16 cellular contexts compared by ENCODE assay signal in genomic region chr3:106227068-106227467, GRCh38.
DNase-seq lines count a peak whose midpoint lies in the region; ATAC-seq lines count a peak whose summit lies in the region.
"Had no signal": no experiment of that assay in that cellular context is flagged by ENCODE, and none has a peak within 500 bp of the region (broad histone marks: within the 10 kb centered on the region; RNA-seq: fewer than 3 reads in every experiment).

No MANE protein-coding gene starts in this region.

- CTCF ChIA-PET in activated CD4-positive, alpha-beta T cell treated with anti-CD3 and anti-CD28 coated beads for 36 hours (lab: Charles Lee), result no interaction called here

- peaks cover 31% of the 10 kb centered on the region for H3K9me3 Mint-ChIP-seq in activated CD4-positive, alpha-beta T cell treated with anti-CD3 and anti-CD28 coated beads, Interleukin-2, amount 10 ng/mL, durations not matched to agents 24 days and 14 days
- H3K9me3 Mint-ChIP-seq in activated CD4-positive, alpha-beta T cell treated with anti-CD3 and anti-CD28 coated beads for 36 hours (ENCODE audit: low read depth), result peaks cover 28% of the 10 kb centered on the region
- H3K9me3 Mint-ChIP-seq in effector memory CD8-positive, alpha-beta T cell, result peaks cover 4 to 10% of the 10 kb centered on the region in 2 donors
- peaks cover 13% of the 10 kb centered on the region for H3K9me3 Mint-ChIP-seq in natural killer cell treated with Interleukin-12 subunit alpha and Interleukin-12 subunit beta and Interleukin-15 and Interleukin-18, amount 100 ng/mL, for 72 hours

- H3K4me3 Mint-ChIP-seq in activated CD4-positive, alpha-beta T cell treated with anti-CD3 and anti-CD28 coated beads, Interleukin-2, amount 10 ng/mL, durations not matched to agents 24 days and 14 days, result no peak overlapping the region
- H3K4me3 Mint-ChIP-seq in activated CD4-positive, alpha-beta T cell treated with anti-CD3 and anti-CD28 coated beads for 36 hours, result no peak overlapping the region
- H3K4me3 Mint-ChIP-seq in effector memory CD8-positive, alpha-beta T cell, result no peak overlapping the region
- peak overlapping the region; percentile 22 for H3K4me3 Mint-ChIP-seq in natural killer cell treated with Interleukin-12 subunit alpha and Interleukin-12 subunit beta and Interleukin-15 and Interleukin-18, amount 100 ng/mL, for 72 hours
- H3K4me3 Mint-ChIP-seq: CD14-positive monocyte; CD8-positive, alpha-beta T cell; HFFc6 had no signal

- peak overlapping the region; percentile 10 for H3K27ac Mint-ChIP-seq in activated CD4-positive, alpha-beta T cell treated with anti-CD3 and anti-CD28 coated beads, Interleukin-2, amount 10 ng/mL, durations not matched to agents 24 days and 14 days
- no peak overlapping the region for H3K27ac Mint-ChIP-seq in activated CD4-positive, alpha-beta T cell treated with anti-CD3 and anti-CD28 coated beads for 36 hours
- H3K27ac Mint-ChIP-seq in effector memory CD8-positive, alpha-beta T cell, result peak overlapping the region in 1 of 2 donors; percentile 30
- H3K27ac Mint-ChIP-seq in natural killer cell treated with Interleukin-12 subunit alpha and Interleukin-12 subunit beta and Interleukin-15 and Interleukin-18, amount 100 ng/mL, for 72 hours, result peak overlapping the region; percentile 16 to 50
- H3K27ac Mint-ChIP-seq: CD14-positive monocyte; CD8-positive, alpha-beta T cell; HFFc6 had no signal

- H3K4me1 Mint-ChIP-seq in activated CD4-positive, alpha-beta T cell treated with anti-CD3 and anti-CD28 coated beads, Interleukin-2, amount 10 ng/mL, durations not matched to agents 24 days and 14 days, result peaks cover 39% of the 10 kb centered on the region
- peaks cover 30% of the 10 kb centered on the region for H3K4me1 Mint-ChIP-seq in activated CD4-positive, alpha-beta T cell treated with anti-CD3 and anti-CD28 coated beads for 36 hours
- peaks cover 11 to 18% of the 10 kb centered on the region in 2 donors for H3K4me1 Mint-ChIP-seq in effector memory CD8-positive, alpha-beta T cell (ENCODE audit: low read depth in 2 of 2)
- H3K4me1 Mint-ChIP-seq in natural killer cell treated with Interleukin-12 subunit alpha and Interleukin-12 subunit beta and Interleukin-15 and Interleukin-18, amount 100 ng/mL, for 72 hours (ENCODE audit: low read depth in 2 of 2), result peaks cover 31 to 36% of the 10 kb centered on the region in 2 donors
- H3K4me1 Mint-ChIP-seq: CD14-positive monocyte had no signal

- DNase-seq in activated CD4-positive, alpha-beta T cell treated with anti-CD3 and anti-CD28 coated beads, Interleukin-2, amount 10 ng/mL, durations not matched to agents 24 days and 14 days, result no peak
- no peak for DNase-seq in activated CD4-positive, alpha-beta T cell treated with anti-CD3 and anti-CD28 coated beads for 36 hours
- peak; percentile 41 for DNase-seq in LHCN-M2 (ENCODE audit: low read depth)
- DNase-seq in effector memory CD8-positive, alpha-beta T cell, result no peak
- DNase-seq in natural killer cell treated with Interleukin-12 subunit alpha and Interleukin-12 subunit beta and Interleukin-15 and Interleukin-18, amount 100 ng/mL, for 72 hours (ENCODE audit: low spot score), result no peak
- no peak for DNase-seq in NCI-H774 (lab: John Stamatoyannopoulos, UW)
- no peak for DNase-seq in mucosa of gallbladder (ENCODE audit: low spot score)
- DNase-seq: Caco-2; CD8-positive, alpha-beta T cell; DND-41; GDM1; HCEC 1CT; HFFc6 had no signal

- peaks cover 59% of the 10 kb centered on the region for H3K36me3 Mint-ChIP-seq in activated CD4-positive, alpha-beta T cell treated with anti-CD3 and anti-CD28 coated beads, Interleukin-2, amount 10 ng/mL, durations not matched to agents 24 days and 14 days (ENCODE audit: low read depth)
- H3K36me3 Mint-ChIP-seq in activated CD4-positive, alpha-beta T cell treated with anti-CD3 and anti-CD28 coated beads for 36 hours (ENCODE audit: low read depth), result peaks cover 30% of the 10 kb centered on the region
- H3K36me3 Mint-ChIP-seq in effector memory CD8-positive, alpha-beta T cell (ENCODE audit: insufficient read depth), result no peaks in the 10 kb centered on the region
- H3K36me3 Mint-ChIP-seq in natural killer cell treated with Interleukin-12 subunit alpha and Interleukin-12 subunit beta and Interleukin-15 and Interleukin-18, amount 100 ng/mL, for 72 hours, result peaks cover 38% of the 10 kb centered on the region
- H3K36me3 Mint-ChIP-seq: CD14-positive monocyte; CD8-positive, alpha-beta T cell had no signal

- ATAC-seq in activated CD4-positive, alpha-beta T cell treated with anti-CD3 and anti-CD28 coated beads for 36 hours, result no peak
- peak; percentile 55 for ATAC-seq in effector memory CD8-positive, alpha-beta T cell (replicated peaks)
- ATAC-seq in natural killer cell treated with Interleukin-12 subunit alpha and Interleukin-12 subunit beta and Interleukin-15 and Interleukin-18, amount 100 ng/mL, for 72 hours, result peak in 1 of 2 donors; percentile 33
- ATAC-seq in GM18867 (IDR thresholded peaks at IDR 0.05; ENCODE audit: unreplicated experiment), result no peak
- ATAC-seq: CD8-positive, alpha-beta T cell; HepG2 had no signal

- intact Hi-C loops in activated CD4-positive, alpha-beta T cell treated with anti-CD3 and anti-CD28 coated beads, Interleukin-2, amount 10 ng/mL, durations not matched to agents 24 days and 14 days (cut with micrococcal nuclease), result no loop called here
- intact Hi-C loops in activated CD4-positive, alpha-beta T cell treated with anti-CD3 and anti-CD28 coated beads for 36 hours (cut with DNase I, micrococcal nuclease), result no loop called here

- POLR2A ChIA-PET in activated CD4-positive, alpha-beta T cell treated with anti-CD3 and anti-CD28 coated beads for 36 hours (lab: Charles Lee), result no interaction called here

- H3K27me3 Mint-ChIP-seq in activated CD4-positive, alpha-beta T cell treated with anti-CD3 and anti-CD28 coated beads, Interleukin-2, amount 10 ng/mL, durations not matched to agents 24 days and 14 days, result no peaks in the 10 kb centered on the region
- H3K27me3 Mint-ChIP-seq in activated CD4-positive, alpha-beta T cell treated with anti-CD3 and anti-CD28 coated beads for 36 hours, result no peaks in the 10 kb centered on the region
- no peaks in the 10 kb centered on the region for H3K27me3 Mint-ChIP-seq in effector memory CD8-positive, alpha-beta T cell
- no peaks in the 10 kb centered on the region for H3K27me3 Mint-ChIP-seq in natural killer cell treated with Interleukin-12 subunit alpha and Interleukin-12 subunit beta and Interleukin-15 and Interleukin-18, amount 100 ng/mL, for 72 hours
